In the genomic region with DNA sequence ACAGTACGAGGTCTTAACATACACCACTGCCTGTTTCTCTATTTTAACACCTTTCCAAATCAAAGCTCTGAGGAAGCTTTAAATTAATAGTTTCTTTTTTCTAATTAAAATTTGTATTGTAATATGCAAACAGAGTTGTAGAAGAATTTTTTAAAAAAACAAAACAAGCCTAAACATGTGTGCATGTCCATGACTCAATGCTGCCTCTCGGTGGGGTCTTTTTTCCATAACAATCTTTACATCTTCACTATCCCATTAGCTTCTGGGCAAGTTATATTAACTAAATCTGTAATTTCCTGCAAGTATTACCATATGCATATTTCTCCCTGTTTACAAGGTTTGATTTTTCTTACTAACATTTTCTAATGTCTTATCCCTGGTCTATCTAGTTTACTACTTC, we compare ENCODE assay signal across 15 cellular contexts.
DNase-seq lines count a peak whose midpoint lies in the region; ATAC-seq, FAIRE-seq and TF ChIP-seq lines count a peak whose summit lies in the region.
"Had no signal": no experiment of that assay in that cellular context is flagged by ENCODE, and none has a peak within 500 bp of the region (broad histone marks: within the 10 kb centered on the region; RNA-seq: fewer than 3 reads in every experiment).

No MANE protein-coding gene starts in this region.

- H4K20me1 ChIP-seq in GM23338 (replicated peaks; ENCODE audit: insufficient read depth), result no peaks in the 10 kb centered on the region

- peaks cover 9% of the 10 kb centered on the region; the same call in 2 of the 3 replicates for H3K4me1 Mint-ChIP-seq in GM23338
- H3K4me1 Mint-ChIP-seq: activated CD8-positive, alpha-beta memory T cell treated with anti-CD3 and anti-CD28 coated beads, Interleukin-2, amount 10 ng/mL, durations not matched to agents 7 days and 5 days had no signal

- no peak overlapping the region for H2AFZ ChIP-seq in GM23338

- H3K27ac ChIP-seq in GM23338 (ENCODE audit: low read depth), result no peak overlapping the region
- H3K27ac ChIP-seq: left ventricle myocardium inferior, tibial nerve had no signal

- no peak for ATAC-seq in GM23338
- ATAC-seq: activated CD8-positive, alpha-beta memory T cell treated with anti-CD3 and anti-CD28 coated beads, Interleukin-2, amount 10 ng/mL, durations not matched to agents 7 days and 5 days had no signal

- no peaks in the 10 kb centered on the region for H3K9me3 Mint-ChIP-seq in GM23338

- no peak overlapping the region for H3K4me3 Mint-ChIP-seq in GM23338
- H3K4me3 Mint-ChIP-seq: activated CD8-positive, alpha-beta memory T cell treated with anti-CD3 and anti-CD28 coated beads, Interleukin-2, amount 10 ng/mL, durations not matched to agents 7 days and 5 days had no signal

- in situ Hi-C loops in ACHN (cut with HindIII; ENCODE audit: low pct_ligation_motif_present, low pct_unique_long_range_greater_than_20kb, low sequenced_read_pairs), result no loop called here
- in situ Hi-C loops in SK-MEL-5 (cut with HindIII; ENCODE audit: low pct_unique_long_range_greater_than_20kb, low sequenced_read_pairs), result no loop called here

- H3K4me1 ChIP-seq in GM23338 (ENCODE audit: insufficient read depth), result no peaks in the 10 kb centered on the region

- H3K36me3 ChIP-seq in GM23338 (ENCODE audit: insufficient read depth), result no peaks in the 10 kb centered on the region
- H3K36me3 ChIP-seq: left ventricle myocardium inferior, tibial nerve had no signal

- peak overlapping the region; percentile 45; the same call in 1 of the 2 replicates for H3K27ac Mint-ChIP-seq in GM23338
- H3K27ac Mint-ChIP-seq: activated CD8-positive, alpha-beta memory T cell treated with anti-CD3 and anti-CD28 coated beads, Interleukin-2, amount 10 ng/mL, durations not matched to agents 7 days and 5 days had no signal

- DNase-seq in ACHN, result peak; percentile 38
- peak; percentile 20 for DNase-seq in GM23338 (ENCODE audit: low spot score)
- peak; percentile 50 for DNase-seq in SK-MEL-5 (ENCODE audit: low read depth, low spot score)
- DNase-seq in fibroblast of the aortic adventitia (ENCODE audit: low read depth), result peak; percentile 57
- no peak for DNase-seq in NCI-H2107 treated with DMSO at 0.1 percent for 48 hours (lab: John Stamatoyannopoulos, UW; ENCODE audit: unreplicated experiment)
- no peak for DNase-seq in urothelium cell line (ENCODE audit: low spot score)
- DNase-seq in SW 1271 (lab: John Stamatoyannopoulos, UW), result no peak
- DNase-seq in activated gamma-delta T cell treated with Interleukin-2 at 50 U/mL for 16 hours, result no peak
- DNase-seq: activated CD8-positive, alpha-beta memory T cell treated with anti-CD3 and anti-CD28 coated beads, Interleukin-2, amount 10 ng/mL, durations not matched to agents 7 days and 5 days; aorta; left ventricle myocardium inferior; NCI-H524 treated with DMSO at 0.1 percent for 48 hours had no signal

- H3K4me2 ChIP-seq in GM23338, result no peak overlapping the region

- H3K4me3 ChIP-seq in GM23338 (no peak overlapping the region), fibroblast of the aortic adventitia (ENCODE audit: low read depth, low read length) (no peak overlapping the region)
- H3K4me3 ChIP-seq: left ventricle myocardium inferior, tibial nerve had no signal

- H3K9me2 ChIP-seq in GM23338 (ENCODE audit: insufficient read depth), result no peaks in the 10 kb centered on the region

- no peaks in the 10 kb centered on the region for H3F3A ChIP-seq in GM23338 (replicated peaks; ENCODE audit: low read depth)

- H3K36me3 Mint-ChIP-seq in GM23338 (ENCODE audit: low read depth), result no peaks in the 10 kb centered on the region
- H3K36me3 Mint-ChIP-seq: activated CD8-positive, alpha-beta memory T cell treated with anti-CD3 and anti-CD28 coated beads, Interleukin-2, amount 10 ng/mL, durations not matched to agents 7 days and 5 days had no signal

- peak; percentile 48 to 64 for TF ChIP-seq CTCF in GM23338 (conservative IDR thresholded peaks at IDR 0.05; ENCODE audit: low read depth in 2 of 2)
- peak; percentile 28 for TF ChIP-seq CTCF in fibroblast of the aortic adventitia (IDR thresholded peaks at IDR 0.05; ENCODE audit: insufficient read depth, low read length)

- no peaks in the 10 kb centered on the region for H3K27me3 Mint-ChIP-seq in GM23338 (ENCODE audit: insufficient read depth, low read depth, poor library complexity)
- H3K27me3 Mint-ChIP-seq: activated CD8-positive, alpha-beta memory T cell treated with anti-CD3 and anti-CD28 coated beads, Interleukin-2, amount 10 ng/mL, durations not matched to agents 7 days and 5 days had no signal

- FAIRE-seq in urothelium cell line (lab: Jason Lieb, UNC), result no peak
- FAIRE-seq: frontal cortex, GM12892 had no signal

- H3K79me2 ChIP-seq in GM23338 (replicated peaks; ENCODE audit: insufficient read depth), result no peaks in the 10 kb centered on the region

- H3K27me3 ChIP-seq in GM23338 (ENCODE audit: insufficient read depth), result no peaks in the 10 kb centered on the region
- H3K27me3 ChIP-seq: tibial nerve had no signal

TF ChIP-seq in GM23338, 12 proteins besides CTCF, POLR2A, EP300 and RAD21 (continues in another document):
- TF ChIP-seq, protein P1, sequence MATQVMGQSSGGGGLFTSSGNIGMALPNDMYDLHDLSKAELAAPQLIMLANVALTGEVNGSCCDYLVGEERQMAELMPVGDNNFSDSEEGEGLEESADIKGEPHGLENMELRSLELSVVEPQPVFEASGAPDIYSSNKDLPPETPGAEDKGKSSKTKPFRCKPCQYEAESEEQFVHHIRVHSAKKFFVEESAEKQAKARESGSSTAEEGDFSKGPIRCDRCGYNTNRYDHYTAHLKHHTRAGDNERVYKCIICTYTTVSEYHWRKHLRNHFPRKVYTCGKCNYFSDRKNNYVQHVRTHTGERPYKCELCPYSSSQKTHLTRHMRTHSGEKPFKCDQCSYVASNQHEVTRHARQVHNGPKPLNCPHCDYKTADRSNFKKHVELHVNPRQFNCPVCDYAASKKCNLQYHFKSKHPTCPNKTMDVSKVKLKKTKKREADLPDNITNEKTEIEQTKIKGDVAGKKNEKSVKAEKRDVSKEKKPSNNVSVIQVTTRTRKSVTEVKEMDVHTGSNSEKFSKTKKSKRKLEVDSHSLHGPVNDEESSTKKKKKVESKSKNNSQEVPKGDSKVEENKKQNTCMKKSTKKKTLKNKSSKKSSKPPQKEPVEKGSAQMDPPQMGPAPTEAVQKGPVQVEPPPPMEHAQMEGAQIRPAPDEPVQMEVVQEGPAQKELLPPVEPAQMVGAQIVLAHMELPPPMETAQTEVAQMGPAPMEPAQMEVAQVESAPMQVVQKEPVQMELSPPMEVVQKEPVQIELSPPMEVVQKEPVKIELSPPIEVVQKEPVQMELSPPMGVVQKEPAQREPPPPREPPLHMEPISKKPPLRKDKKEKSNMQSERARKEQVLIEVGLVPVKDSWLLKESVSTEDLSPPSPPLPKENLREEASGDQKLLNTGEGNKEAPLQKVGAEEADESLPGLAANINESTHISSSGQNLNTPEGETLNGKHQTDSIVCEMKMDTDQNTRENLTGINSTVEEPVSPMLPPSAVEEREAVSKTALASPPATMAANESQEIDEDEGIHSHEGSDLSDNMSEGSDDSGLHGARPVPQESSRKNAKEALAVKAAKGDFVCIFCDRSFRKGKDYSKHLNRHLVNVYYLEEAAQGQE (IDR thresholded peaks at IDR 0.05; ENCODE audit: unreplicated experiment), result no peak
- TF ChIP-seq ZNF331 (CRISPR knock-in tag; IDR thresholded peaks at IDR 0.05; ENCODE audit: low read depth) (no peak), JUNB (IDR thresholded peaks at IDR 0.05; ENCODE audit: unreplicated experiment) (no peak), CREB1 (CRISPR knock-in tag; IDR thresholded peaks at IDR 0.05; ENCODE audit: low read depth) (no peak), ZNF114 (CRISPR knock-in tag; IDR thresholded peaks at IDR 0.05) (no peak), NANOG (IDR thresholded peaks at IDR 0.05; ENCODE audit: borderline replicate concordance) (no peak)
- TF ChIP-seq, protein P2, sequence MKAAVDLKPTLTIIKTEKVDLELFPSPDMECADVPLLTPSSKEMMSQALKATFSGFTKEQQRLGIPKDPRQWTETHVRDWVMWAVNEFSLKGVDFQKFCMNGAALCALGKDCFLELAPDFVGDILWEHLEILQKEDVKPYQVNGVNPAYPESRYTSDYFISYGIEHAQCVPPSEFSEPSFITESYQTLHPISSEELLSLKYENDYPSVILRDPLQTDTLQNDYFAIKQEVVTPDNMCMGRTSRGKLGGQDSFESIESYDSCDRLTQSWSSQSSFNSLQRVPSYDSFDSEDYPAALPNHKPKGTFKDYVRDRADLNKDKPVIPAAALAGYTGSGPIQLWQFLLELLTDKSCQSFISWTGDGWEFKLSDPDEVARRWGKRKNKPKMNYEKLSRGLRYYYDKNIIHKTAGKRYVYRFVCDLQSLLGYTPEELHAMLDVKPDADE (IDR thresholded peaks at IDR 0.05), result no peak

Comparison
In these comparisons a context has a peak if more than half of its experiments do, and no peak if none do; other contexts are left out.
1. DNase-seq: peak in ACHN (single experiment), GM23338 (single experiment), SK-MEL-5 (single experiment) and fibroblast of the aortic adventitia (single experiment); none in NCI-H2107 treated with DMSO at 0.1 percent for 48 hours (single experiment), urothelium cell line (single experiment), SW 1271 (0 of 2) and activated gamma-delta T cell treated with Interleukin-2 at 50 U/mL for 16 hours (single experiment).